Comparison of ENCODE assay signal across 10 cellular contexts in the genomic region with DNA sequence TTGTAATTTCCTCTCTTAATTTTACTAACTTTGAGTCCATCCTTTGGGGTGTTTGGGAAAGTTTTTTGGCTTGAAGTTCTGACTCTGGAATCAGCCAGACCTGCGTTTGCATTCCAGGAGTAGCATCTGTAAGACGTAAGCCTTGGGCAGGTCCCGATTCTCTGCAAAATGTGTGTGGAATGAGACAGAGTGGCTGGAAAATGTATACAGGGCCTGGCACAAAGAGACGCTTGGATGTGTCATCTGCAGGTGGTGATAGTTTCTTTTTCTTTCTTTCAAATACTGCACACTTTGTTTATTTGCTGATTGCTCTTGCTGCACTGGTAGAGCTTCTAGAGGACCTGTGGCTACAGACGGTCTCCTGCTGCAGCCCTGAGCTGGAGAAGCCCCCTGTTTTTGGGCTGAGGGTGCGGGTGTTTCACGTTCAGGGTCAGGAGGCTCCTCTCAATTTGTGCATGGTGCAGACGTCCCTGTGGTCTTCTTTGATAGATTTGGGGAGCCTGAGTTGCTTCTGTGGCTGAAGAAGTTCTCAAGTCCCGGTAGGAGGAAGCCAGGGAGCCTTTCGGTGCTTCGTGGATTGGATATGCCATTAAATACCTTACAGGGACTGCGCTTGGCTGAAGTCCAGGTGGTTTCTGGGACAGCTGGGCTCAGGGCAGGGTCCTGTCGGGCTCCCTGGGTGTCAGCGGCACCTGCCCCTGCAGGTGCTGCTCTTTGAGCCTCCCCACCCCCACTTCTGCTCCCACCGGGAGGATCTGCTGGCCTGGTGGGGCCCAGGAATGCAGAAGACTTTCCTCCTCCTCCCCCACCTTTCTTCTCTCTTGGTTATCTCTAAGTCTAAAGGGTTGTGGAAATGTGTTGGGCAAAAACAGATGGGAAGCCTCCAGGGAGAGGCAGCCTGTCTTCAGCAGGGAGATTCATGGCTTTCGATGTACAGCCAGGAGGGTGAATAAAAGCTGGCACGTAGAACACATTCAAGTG. TPM values are rescaled to one million over a fixed set of nuclear protein-coding genes. Genes with fewer than 3 reads are reported as not detected.
DNase-seq lines count a peak whose midpoint lies in the region; ATAC-seq and TF ChIP-seq lines count a peak whose summit lies in the region.
"Had no signal": no experiment of that assay in that cellular context is flagged by ENCODE, and none has a peak within 500 bp of the region (broad histone marks: within the 10 kb centered on the region; RNA-seq: fewer than 3 reads in every experiment).

No MANE protein-coding gene starts in this region.

- CTCF ChIA-PET in A673 (lab: Charles Lee) (no interaction called here), RWPE1 (lab: Yijun Ruan, JAX) (interaction anchor here (0.6 to 0.7 kb wide), 2 partner anchors 59 to 321 kb away, joined by 3 read pairs; no protein-coding TSS in a partner anchor)
- CTCF ChIA-PET in activated naive CD4-positive, alpha-beta T cell treated with anti-CD3 and anti-CD28 coated beads, Interleukin-2, amount 10 ng/mL, durations not matched to agents 7 days and 5 days (lab: Charles Lee), result no interaction called here

- no peaks in the 10 kb centered on the region for H3K9me3 ChIP-seq in A673 (ENCODE audit: low read depth, low read length, poor library complexity, severe bottlenecking)
- H3K9me3 ChIP-seq: lower lobe of right lung had no signal

- no peaks in the 10 kb centered on the region for H3K4me1 ChIP-seq in A673 (ENCODE audit: insufficient read depth, low read length, poor library complexity, severe bottlenecking)
- H3K4me1 ChIP-seq: lower lobe of right lung had no signal

- H3K4me1 Mint-ChIP-seq in activated naive CD4-positive, alpha-beta T cell treated with anti-CD3 and anti-CD28 coated beads, Interleukin-2, amount 10 ng/mL, durations not matched to agents 7 days and 5 days, result no peaks in the 10 kb centered on the region

- DNase-seq in A673 (ENCODE audit: low spot score) (peak; percentile 43), H7 (peak; percentile 53), RWPE1 (ENCODE audit: low spot score) (peak; percentile 31), fibroblast of villous mesenchyme (ENCODE audit: low read depth) (peak; percentile 87), NCI-H128 (lab: John Stamatoyannopoulos, UW; ENCODE audit: unreplicated experiment) (no peak), left ventricle myocardium superior (no peak)
- DNase-seq in activated naive CD4-positive, alpha-beta T cell treated with anti-CD3 and anti-CD28 coated beads, Interleukin-2, amount 10 ng/mL, durations not matched to agents 7 days and 5 days, result no peak
- DNase-seq: lower lobe of right lung; stimulated activated CD4-positive, alpha-beta T cell treated with anti-CD3 and anti-CD28 coated beads, Interleukin-2, amount 100 ng/mL, for 48 hours had no signal

- peaks cover 69% of the 10 kb centered on the region for H3K27me3 ChIP-seq in A673 (replicated peaks; ENCODE audit: insufficient read depth, low read depth, low read length, poor library complexity)
- H3K27me3 ChIP-seq in H7 (ENCODE audit: control insufficient read depth, insufficient read depth, low read length), result no peaks in the 10 kb centered on the region

- H3K4me3 ChIP-seq in A673 (ENCODE audit: low read depth, low read length, poor library complexity, severe bottlenecking) (no peak overlapping the region), H7 (ENCODE audit: insufficient read depth, low read depth, low read length) (no peak overlapping the region), fibroblast of villous mesenchyme (ENCODE audit: low read depth, low read length) (peak overlapping the region; percentile 32)
- H3K4me3 ChIP-seq: lower lobe of right lung had no signal

- ATAC-seq in left ventricle myocardium superior (no peak), HG03342 (IDR thresholded peaks at IDR 0.05; ENCODE audit: unreplicated experiment) (no peak)

- no peak for TF ChIP-seq CTCF in A673 (conservative IDR thresholded peaks at IDR 0.05; ENCODE audit: low read depth, low read length)
- no peak for TF ChIP-seq CTCF in RWPE1 (conservative IDR thresholded peaks at IDR 0.05; ENCODE audit: low read depth)
- TF ChIP-seq CTCF in fibroblast of villous mesenchyme (IDR thresholded peaks at IDR 0.05; ENCODE audit: insufficient read depth, low read depth, low read length), result no peak

- peaks cover 46% of the 10 kb centered on the region for H3K27me3 Mint-ChIP-seq in activated naive CD4-positive, alpha-beta T cell treated with anti-CD3 and anti-CD28 coated beads, Interleukin-2, amount 10 ng/mL, durations not matched to agents 7 days and 5 days

- intact Hi-C loops in A673 (cut with micrococcal nuclease; ENCODE audit: unreplicated experiment) (no loop called here), left ventricle myocardium superior (cut with micrococcal nuclease) (no loop called here)

- no peak overlapping the region for H3K27ac Mint-ChIP-seq in activated naive CD4-positive, alpha-beta T cell treated with anti-CD3 and anti-CD28 coated beads, Interleukin-2, amount 10 ng/mL, durations not matched to agents 7 days and 5 days

- H3K9me3 Mint-ChIP-seq in activated naive CD4-positive, alpha-beta T cell treated with anti-CD3 and anti-CD28 coated beads, Interleukin-2, amount 10 ng/mL, durations not matched to agents 7 days and 5 days, result no peaks in the 10 kb centered on the region

- POLR2A ChIA-PET in A673 (lab: Charles Lee; ENCODE audit: low non-redundant PET), result no interaction called here
- POLR2A ChIA-PET in RWPE1 (lab: Yijun Ruan, JAX; ENCODE audit: low non-redundant PET), result no interaction called here

- no peak overlapping the region for H3K4me3 Mint-ChIP-seq in activated naive CD4-positive, alpha-beta T cell treated with anti-CD3 and anti-CD28 coated beads, Interleukin-2, amount 10 ng/mL, durations not matched to agents 7 days and 5 days

- no TSS peak for BruUV-seq in A673 (replicated peaks; lab: Mats Ljungman, UMichigan)

- no peak overlapping the region for H3K27ac ChIP-seq in A673 (ENCODE audit: low read depth, low read length, poor library complexity, severe bottlenecking)
- H3K27ac ChIP-seq in RWPE1, result peak overlapping the region; percentile 99
- H3K27ac ChIP-seq: lower lobe of right lung had no signal

- H3K36me3 Mint-ChIP-seq in activated naive CD4-positive, alpha-beta T cell treated with anti-CD3 and anti-CD28 coated beads, Interleukin-2, amount 10 ng/mL, durations not matched to agents 7 days and 5 days, result no peaks in the 10 kb centered on the region

- H3K36me3 ChIP-seq in A673 (ENCODE audit: insufficient read depth, low read length, poor library complexity, severe bottlenecking) (no peaks in the 10 kb centered on the region), H7 (replicated peaks; ENCODE audit: control insufficient read depth, insufficient read depth, low read length) (no peaks in the 10 kb centered on the region)
- H3K36me3 ChIP-seq: lower lobe of right lung had no signal

RNA-seq across cellular contexts. Expression of gene GAS6, which starts 44.1 kb away (rescaled TPM):
- total RNA-seq in A673 (2021) (0.67 and 0.79 TPM in 2 replicates), fibroblast of villous mesenchyme (172 and 216 TPM in 2 replicates), left ventricle myocardium superior (210 TPM)
- 9.1 and 15.1 TPM in 2 replicates for total RNA-seq in H7 (2014; rRNA removed; shearing (Covaris generic))

Comparison
In these comparisons a context has a peak if more than half of its experiments do, and no peak if none do; other contexts are left out.
1. DNase-seq: peak in A673 (single experiment), H7 (single experiment), RWPE1 (single experiment) and fibroblast of villous mesenchyme (single experiment); none in activated naive CD4-positive, alpha-beta T cell treated with anti-CD3 and anti-CD28 coated beads, Interleukin-2, amount 10 ng/mL, durations not matched to agents 7 days and 5 days (single experiment), NCI-H128 (single experiment) and left ventricle myocardium superior (single experiment).
2. RNA of gene GAS6, which starts 44.1 kb away (total RNA-seq): 172 to 216 TPM in fibroblast of villous mesenchyme and 210 TPM in left ventricle myocardium superior (single experiment); 9.1 to 15.1 TPM in H7 and 0.67 to 0.79 TPM in A673; every median in the first group is over 10 times any median in the second.